ENCODE assay signal across 32 cellular contexts in genomic region chr6:31227143-31227542, GRCh38. TPM values are rescaled to one million over a fixed set of nuclear protein-coding genes. Genes with fewer than 3 reads are reported as not detected.
"Had no signal": no experiment of that assay in that cellular context is flagged by ENCODE, and none has a peak within 500 bp of the region (broad histone marks: within the 10 kb centered on the region; RNA-seq: fewer than 3 reads in every experiment).

No MANE protein-coding gene starts in this region.

- H3K4me3 Mint-ChIP-seq: effector memory CD8-positive, alpha-beta T cell; mesothelial cell of epicardium; naive B cell; nephron; stimulated activated effector memory CD8-positive, alpha-beta T cell treated with anti-CD3 and anti-CD28 coated beads, Interleukin-12 subunit alpha, Interleukin-12 subunit beta, amount 100 ng/mL, for 72 hours had no signal

- H3K4me2 ChIP-seq: hepatocyte had no signal

- H3K27ac ChIP-seq: esophagus squamous epithelium, foreskin keratinocyte, gastroesophageal sphincter, heart left ventricle, hepatocyte, left lung, ovary, psoas muscle, sigmoid colon, thoracic aorta, tibial nerve, upper lobe of left lung had no signal

- H3K9me3 ChIP-seq: esophagus squamous epithelium, gastroesophageal sphincter, heart left ventricle, left lung, mucosa of descending colon, ovary, psoas muscle, sigmoid colon, thoracic aorta, tibial nerve, upper lobe of left lung had no signal

- H3K27me3 ChIP-seq: heart left ventricle, hepatocyte, ovary, sigmoid colon, tibial nerve, upper lobe of left lung had no signal

- H2AFZ ChIP-seq: hepatocyte had no signal

- H3K4me1 ChIP-seq: esophagus squamous epithelium, foreskin keratinocyte, gastroesophageal sphincter, psoas muscle, sigmoid colon, tibial nerve, upper lobe of left lung had no signal

- H3K79me2 ChIP-seq: hepatocyte had no signal

- H3K36me3 ChIP-seq: esophagus squamous epithelium, gastroesophageal sphincter, heart left ventricle, left lung, ovary, sigmoid colon, thoracic aorta, tibial nerve, upper lobe of left lung had no signal

- H3K27ac Mint-ChIP-seq: effector memory CD8-positive, alpha-beta T cell; mesothelial cell of epicardium; nephron; stimulated activated effector memory CD8-positive, alpha-beta T cell treated with anti-CD3 and anti-CD28 coated beads, Interleukin-12 subunit alpha, Interleukin-12 subunit beta, amount 100 ng/mL, for 72 hours had no signal

- DNase-seq: cortex of kidney; effector memory CD8-positive, alpha-beta T cell; erythroblast; esophagus squamous epithelium; foreskin keratinocyte; heart left ventricle; left cardiac atrium; left lung; mesenchymal stem cell; mucosa of descending colon; naive B cell; occipital lobe; ovary; posterior cingulate gyrus; psoas muscle; right cardiac atrium; sigmoid colon; stimulated activated CD4-positive, alpha-beta T cell treated with anti-CD3 and anti-CD28 coated beads, Interleukin-2, amount 100 ng/mL, for 24 hours; stimulated activated CD4-positive, alpha-beta T cell treated with anti-CD3 and anti-CD28 coated beads, Interleukin-4, amount 100 ng/mL, for 24 hours; stimulated activated naive CD8-positive, alpha-beta T cell treated with anti-CD3 and anti-CD28 coated beads, Interleukin-15, Interleukin-2, amounts not matched to agents 100 U/mL and 50 U/mL, for 24 hours; substantia nigra; upper lobe of left lung had no signal

- H3K4me3 ChIP-seq: esophagus squamous epithelium, gastroesophageal sphincter, heart left ventricle, hepatocyte, left lung, mucosa of descending colon, ovary, psoas muscle, sigmoid colon, thoracic aorta, tibial nerve, upper lobe of left lung had no signal

- H3K36me3 Mint-ChIP-seq: mesothelial cell of epicardium; naive B cell; stimulated activated effector memory CD8-positive, alpha-beta T cell treated with anti-CD3 and anti-CD28 coated beads, Interleukin-12 subunit alpha, Interleukin-12 subunit beta, amount 100 ng/mL, for 72 hours had no signal

- H3K4me1 Mint-ChIP-seq: nephron had no signal

- ATAC-seq: effector memory CD8-positive, alpha-beta T cell; foreskin keratinocyte; gastroesophageal sphincter; heart left ventricle; left cardiac atrium; left lung; mucosa of descending colon; psoas muscle; stimulated activated effector memory CD8-positive, alpha-beta T cell treated with anti-CD3 and anti-CD28 coated beads, Interleukin-12 subunit alpha, Interleukin-12 subunit beta, amount 100 ng/mL, for 72 hours; stimulated activated naive CD8-positive, alpha-beta T cell treated with anti-CD3 and anti-CD28 coated beads, Interleukin-15, Interleukin-2, amounts not matched to agents 100 U/mL and 50 U/mL, for 24 hours had no signal

- H3K9me3 Mint-ChIP-seq: effector memory CD8-positive, alpha-beta T cell; mesothelial cell of epicardium; naive B cell; nephron; stimulated activated effector memory CD8-positive, alpha-beta T cell treated with anti-CD3 and anti-CD28 coated beads, Interleukin-12 subunit alpha, Interleukin-12 subunit beta, amount 100 ng/mL, for 72 hours had no signal

RNA-seq across cellular contexts. Expression of gene POU5F1, which starts 56.7 kb away (rescaled TPM):
- total RNA-seq: dermis microvascular lymphatic vessel endothelial cell, lung microvascular endothelial cell, mesothelial cell of epicardium, occipital lobe, skeletal muscle tissue had no signal
